In the genomic region with DNA sequence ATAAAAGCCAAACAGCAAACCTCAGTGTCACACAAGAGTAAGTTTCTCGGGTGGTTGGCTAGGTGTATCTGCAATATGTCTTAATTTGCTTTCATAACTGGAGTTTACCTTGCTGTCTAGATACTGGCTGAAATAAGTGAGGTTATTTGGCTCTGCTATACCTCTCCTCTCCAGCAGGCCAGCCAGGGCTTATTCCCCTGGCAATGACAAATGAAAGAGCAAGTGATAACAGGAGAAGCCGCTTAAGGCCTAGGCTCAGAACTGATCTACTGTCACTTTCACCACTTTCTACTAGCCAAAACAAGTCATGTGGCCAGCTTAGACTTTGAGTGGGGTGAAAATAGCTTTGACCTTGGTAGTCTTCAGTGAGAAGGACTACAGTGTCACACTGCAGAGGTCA, we compare ENCODE assay signal across 2 cellular contexts.
TF ChIP-seq lines count a peak whose summit lies in the region.

No MANE protein-coding gene starts in this region.

TF ChIP-seq in HepG2, 621 proteins besides CTCF, POLR2A, EP300 and RAD21:
- TF ChIP-seq MIER2 (CRISPR knock-in tag; IDR thresholded peaks at IDR 0.05) (no peak), CREB1 (IDR thresholded peaks at IDR 0.05) (no peak), CREB1 (CRISPR knock-in tag; IDR thresholded peaks at IDR 0.05) (no peak), MIXL1 (CRISPR knock-in tag; IDR thresholded peaks at IDR 0.05) (no peak), ZNF136 (CRISPR knock-in tag; IDR thresholded peaks at IDR 0.05; ENCODE audit: low read depth) (no peak), CAMTA2 (CRISPR knock-in tag; IDR thresholded peaks at IDR 0.05; ENCODE audit: borderline replicate concordance) (no peak), NAIF1 (CRISPR knock-in tag; IDR thresholded peaks at IDR 0.05; ENCODE audit: borderline replicate concordance) (no peak), ATRX (CRISPR knock-in tag; IDR thresholded peaks at IDR 0.05; ENCODE audit: borderline replicate concordance) (no peak)
- TF ChIP-seq, protein P1, sequence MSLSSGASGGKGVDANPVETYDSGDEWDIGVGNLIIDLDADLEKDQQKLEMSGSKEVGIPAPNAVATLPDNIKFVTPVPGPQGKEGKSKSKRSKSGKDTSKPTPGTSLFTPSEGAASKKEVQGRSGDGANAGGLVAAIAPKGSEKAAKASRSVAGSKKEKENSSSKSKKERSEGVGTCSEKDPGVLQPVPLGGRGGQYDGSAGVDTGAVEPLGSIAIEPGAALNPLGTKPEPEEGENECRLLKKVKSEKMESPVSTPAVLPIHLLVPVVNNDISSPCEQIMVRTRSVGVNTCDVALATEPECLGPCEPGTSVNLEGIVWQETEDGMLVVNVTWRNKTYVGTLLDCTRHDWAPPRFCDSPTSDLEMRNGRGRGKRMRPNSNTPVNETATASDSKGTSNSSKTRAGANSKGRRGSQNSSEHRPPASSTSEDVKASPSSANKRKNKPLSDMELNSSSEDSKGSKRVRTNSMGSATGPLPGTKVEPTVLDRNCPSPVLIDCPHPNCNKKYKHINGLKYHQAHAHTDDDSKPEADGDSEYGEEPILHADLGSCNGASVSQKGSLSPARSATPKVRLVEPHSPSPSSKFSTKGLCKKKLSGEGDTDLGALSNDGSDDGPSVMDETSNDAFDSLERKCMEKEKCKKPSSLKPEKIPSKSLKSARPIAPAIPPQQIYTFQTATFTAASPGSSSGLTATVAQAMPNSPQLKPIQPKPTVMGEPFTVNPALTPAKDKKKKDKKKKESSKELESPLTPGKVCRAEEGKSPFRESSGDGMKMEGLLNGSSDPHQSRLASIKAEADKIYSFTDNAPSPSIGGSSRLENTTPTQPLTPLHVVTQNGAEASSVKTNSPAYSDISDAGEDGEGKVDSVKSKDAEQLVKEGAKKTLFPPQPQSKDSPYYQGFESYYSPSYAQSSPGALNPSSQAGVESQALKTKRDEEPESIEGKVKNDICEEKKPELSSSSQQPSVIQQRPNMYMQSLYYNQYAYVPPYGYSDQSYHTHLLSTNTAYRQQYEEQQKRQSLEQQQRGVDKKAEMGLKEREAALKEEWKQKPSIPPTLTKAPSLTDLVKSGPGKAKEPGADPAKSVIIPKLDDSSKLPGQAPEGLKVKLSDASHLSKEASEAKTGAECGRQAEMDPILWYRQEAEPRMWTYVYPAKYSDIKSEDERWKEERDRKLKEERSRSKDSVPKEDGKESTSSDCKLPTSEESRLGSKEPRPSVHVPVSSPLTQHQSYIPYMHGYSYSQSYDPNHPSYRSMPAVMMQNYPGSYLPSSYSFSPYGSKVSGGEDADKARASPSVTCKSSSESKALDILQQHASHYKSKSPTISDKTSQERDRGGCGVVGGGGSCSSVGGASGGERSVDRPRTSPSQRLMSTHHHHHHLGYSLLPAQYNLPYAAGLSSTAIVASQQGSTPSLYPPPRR (CRISPR knock-in tag; IDR thresholded peaks at IDR 0.05; ENCODE audit: borderline replicate concordance), result no peak
- TF ChIP-seq, protein P2, sequence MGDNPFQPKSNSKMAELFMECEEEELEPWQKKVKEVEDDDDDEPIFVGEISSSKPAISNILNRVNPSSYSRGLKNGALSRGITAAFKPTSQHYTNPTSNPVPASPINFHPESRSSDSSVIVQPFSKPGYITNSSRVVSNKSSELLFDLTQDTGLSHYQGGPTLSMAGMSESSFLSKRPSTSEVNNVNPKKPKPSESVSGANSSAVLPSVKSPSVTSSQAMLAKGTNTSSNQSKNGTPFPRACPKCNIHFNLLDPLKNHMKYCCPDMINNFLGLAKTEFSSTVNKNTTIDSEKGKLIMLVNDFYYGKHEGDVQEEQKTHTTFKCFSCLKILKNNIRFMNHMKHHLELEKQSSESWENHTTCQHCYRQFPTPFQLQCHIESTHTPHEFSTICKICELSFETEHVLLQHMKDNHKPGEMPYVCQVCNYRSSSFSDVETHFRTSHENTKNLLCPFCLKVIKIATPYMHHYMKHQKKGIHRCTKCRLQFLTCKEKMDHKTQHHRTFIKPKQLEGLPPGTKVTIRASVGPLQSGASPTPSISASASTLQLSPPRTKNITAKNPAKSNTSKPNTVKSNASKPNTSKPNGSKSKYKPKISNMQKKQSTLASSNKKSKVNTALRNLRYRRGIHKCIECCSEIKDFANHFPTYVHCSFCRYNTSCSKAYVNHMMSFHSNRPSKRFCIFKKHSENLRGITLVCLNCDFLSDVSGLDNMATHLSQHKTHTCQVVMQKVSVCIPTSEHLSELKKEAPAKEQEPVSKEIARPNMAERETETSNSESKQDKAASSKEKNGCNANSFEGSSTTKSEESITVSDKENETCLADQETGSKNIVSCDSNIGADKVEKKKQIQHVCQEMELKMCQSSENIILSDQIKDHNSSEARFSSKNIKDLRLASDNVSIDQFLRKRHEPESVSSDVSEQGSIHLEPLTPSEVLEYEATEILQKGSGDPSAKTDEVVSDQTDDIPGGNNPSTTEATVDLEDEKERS (CRISPR knock-in tag; IDR thresholded peaks at IDR 0.05), result no peak
TF ChIP-seq in HepG2: peak in this region for 0.

TF ChIP-seq in GM12878, 131 proteins besides CTCF, POLR2A, EP300 and RAD21:
- TF ChIP-seq RCOR1 (conservative IDR thresholded peaks at IDR 0.05; ENCODE audit: low read depth, low read length), result no peak
- TF ChIP-seq, protein P3, sequence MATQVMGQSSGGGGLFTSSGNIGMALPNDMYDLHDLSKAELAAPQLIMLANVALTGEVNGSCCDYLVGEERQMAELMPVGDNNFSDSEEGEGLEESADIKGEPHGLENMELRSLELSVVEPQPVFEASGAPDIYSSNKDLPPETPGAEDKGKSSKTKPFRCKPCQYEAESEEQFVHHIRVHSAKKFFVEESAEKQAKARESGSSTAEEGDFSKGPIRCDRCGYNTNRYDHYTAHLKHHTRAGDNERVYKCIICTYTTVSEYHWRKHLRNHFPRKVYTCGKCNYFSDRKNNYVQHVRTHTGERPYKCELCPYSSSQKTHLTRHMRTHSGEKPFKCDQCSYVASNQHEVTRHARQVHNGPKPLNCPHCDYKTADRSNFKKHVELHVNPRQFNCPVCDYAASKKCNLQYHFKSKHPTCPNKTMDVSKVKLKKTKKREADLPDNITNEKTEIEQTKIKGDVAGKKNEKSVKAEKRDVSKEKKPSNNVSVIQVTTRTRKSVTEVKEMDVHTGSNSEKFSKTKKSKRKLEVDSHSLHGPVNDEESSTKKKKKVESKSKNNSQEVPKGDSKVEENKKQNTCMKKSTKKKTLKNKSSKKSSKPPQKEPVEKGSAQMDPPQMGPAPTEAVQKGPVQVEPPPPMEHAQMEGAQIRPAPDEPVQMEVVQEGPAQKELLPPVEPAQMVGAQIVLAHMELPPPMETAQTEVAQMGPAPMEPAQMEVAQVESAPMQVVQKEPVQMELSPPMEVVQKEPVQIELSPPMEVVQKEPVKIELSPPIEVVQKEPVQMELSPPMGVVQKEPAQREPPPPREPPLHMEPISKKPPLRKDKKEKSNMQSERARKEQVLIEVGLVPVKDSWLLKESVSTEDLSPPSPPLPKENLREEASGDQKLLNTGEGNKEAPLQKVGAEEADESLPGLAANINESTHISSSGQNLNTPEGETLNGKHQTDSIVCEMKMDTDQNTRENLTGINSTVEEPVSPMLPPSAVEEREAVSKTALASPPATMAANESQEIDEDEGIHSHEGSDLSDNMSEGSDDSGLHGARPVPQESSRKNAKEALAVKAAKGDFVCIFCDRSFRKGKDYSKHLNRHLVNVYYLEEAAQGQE (IDR thresholded peaks at IDR 0.05; ENCODE audit: low read depth, low read length), result no peak
- no peak for TF ChIP-seq POU2F2 (IDR thresholded peaks at IDR 0.05; ENCODE audit: borderline replicate concordance, low read depth, low read length)
- TF ChIP-seq STAT1 (conservative IDR thresholded peaks at IDR 0.05), result no peak
TF ChIP-seq in GM12878: peak in this region for 0.
